In the genomic region with DNA sequence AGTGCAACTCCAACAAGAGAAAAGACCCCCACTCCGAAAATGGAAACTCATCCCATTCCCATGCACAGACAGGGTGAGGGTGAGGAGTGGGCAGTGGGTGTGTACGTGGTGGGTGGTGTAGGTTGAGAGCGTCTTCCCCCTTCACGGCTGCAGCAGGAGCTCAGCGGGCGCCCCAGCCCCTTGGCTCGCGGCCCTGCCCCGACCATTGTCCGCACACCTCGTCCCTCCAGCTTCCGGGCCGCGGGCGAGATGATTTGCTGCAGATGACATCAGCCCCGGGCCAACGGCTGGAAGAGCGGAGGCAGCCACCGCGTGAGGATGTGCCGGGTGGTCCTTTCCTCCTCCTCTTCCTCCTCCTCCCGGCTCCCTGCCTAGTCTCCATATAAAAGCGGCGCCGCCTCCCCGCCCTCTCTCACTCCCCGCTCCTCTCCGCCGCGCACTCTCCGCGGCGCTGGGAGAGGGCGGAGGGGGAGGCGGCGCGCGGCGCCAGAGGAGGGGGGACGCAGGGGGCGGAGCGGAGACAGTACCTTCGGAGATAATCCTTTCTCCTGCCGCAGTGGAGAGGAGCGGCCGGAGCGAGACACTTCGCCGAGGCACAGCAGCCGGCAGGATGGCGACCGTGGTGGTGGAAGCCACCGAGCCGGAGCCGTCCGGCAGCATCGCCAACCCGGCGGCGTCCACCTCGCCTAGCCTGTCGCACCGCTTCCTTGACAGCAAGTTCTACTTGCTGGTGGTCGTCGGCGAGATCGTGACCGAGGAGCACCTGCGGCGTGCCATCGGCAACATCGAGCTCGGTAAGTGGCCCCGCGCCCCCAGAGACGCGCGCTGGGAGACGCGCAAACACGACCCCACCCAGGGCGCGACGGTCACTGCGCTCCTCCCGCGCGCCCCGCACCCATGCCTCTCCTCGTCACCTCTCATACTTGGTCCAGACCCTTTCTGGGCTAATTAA, we compare ENCODE assay signal across 8 cellular contexts. TPM values are rescaled to one million over a fixed set of nuclear protein-coding genes. Genes with fewer than 3 reads are reported as not detected.
DNase-seq lines count a peak whose midpoint lies in the region; ATAC-seq and TF ChIP-seq lines count a peak whose summit lies in the region.

MAP1B (plus strand) TSS at position 554 of the 952 bp plus-strand sequence; CDS start at position 611, 57 bp downstream.

- TF ChIP-seq CTCF in dorsolateral prefrontal cortex (IDR thresholded peaks at IDR 0.05 in 54 of 56, conservative IDR thresholded peaks at IDR 0.05 in 2 of 56; ENCODE audit: low read depth in 1 of 56, partially characterized antibody in 56 of 56) (peak in 7 of 56 donors; percentile 7 to 25 (median 17)), spleen (IDR thresholded peaks at IDR 0.05 in 8 of 11, conservative IDR thresholded peaks at IDR 0.05 in 3 of 11) (no peak)

- H3K27me3 ChIP-seq in dorsolateral prefrontal cortex (no peaks in the 10 kb centered on the region), spleen (replicated peaks in 1 of 7) (peaks cover 0 to 87% (median 24%) of the 10 kb centered on the region in 7 donors)

- H3K4me3 ChIP-seq in dorsolateral prefrontal cortex (peak within 1 kb of the TSS; percentile 68 to 97 (median 86)), spleen (peak within 1 kb of the TSS; percentile 40 to 81 (median 64))

- H3K4me1 ChIP-seq in spleen, result peaks cover 11 to 31% (median 22%) of the 10 kb centered on the region in 6 donors

- intact Hi-C loops in dorsolateral prefrontal cortex (cut with DNase I) (loop anchor here (1.0 to 5.0 kb wide), 4 partner anchors 90 to 325 kb away; no protein-coding TSS in a partner anchor), spleen (cut with DNase I; ENCODE audit: low total_unique reads) (no loop called here)

- H3K36me3 ChIP-seq in spleen, result no peaks in the 10 kb centered on the region

- DNase-seq in DMS153 (lab: John Stamatoyannopoulos, UW), result peak; percentile 54
- DNase-seq in HT1080 (ENCODE audit: low read depth), result peak; percentile 80
- peak; percentile 55 to 86 (median 76) for DNase-seq in dorsolateral prefrontal cortex
- peak; percentile 78 for DNase-seq in kidney tubule cell (ENCODE audit: low spot score)
- peak; percentile 75 for DNase-seq in spleen

- TF ChIP-seq POLR2A in spleen (IDR thresholded peaks at IDR 0.05), result no peak

- peak within 1 kb of the TSS; percentile 46 to 98 (median 92) for H3K27ac ChIP-seq in dorsolateral prefrontal cortex
- peak within 1 kb of the TSS in 3 of 8 donors; percentile 23 to 64 (median 57) for H3K27ac ChIP-seq in spleen

- H3K9me3 ChIP-seq in spleen, result peaks cover 0 to 9% (median 0%) of the 10 kb centered on the region in 8 donors

- no peak for ATAC-seq in GM18867 (IDR thresholded peaks at IDR 0.05; ENCODE audit: unreplicated experiment)
- no peak for ATAC-seq in HG02884 (IDR thresholded peaks at IDR 0.05; ENCODE audit: unreplicated experiment)

- WGBS in spleen, 5 donors, result 3 to 6% (median 4%) methylated on average over 57 to 90 of the region's 90 CpGs

TF ChIP-seq in PFSK-1, 5 proteins besides CTCF, POLR2A, EP300 and RAD21:
- TF ChIP-seq POLR2AphosphoS5 (IDR thresholded peaks at IDR 0.05; ENCODE audit: low read depth, low read length) (peak; percentile 59; the same call in 1 of the 2 replicates), FOXP2 (optimal IDR thresholded peaks at IDR 0.05; ENCODE audit: borderline replicate concordance, extremely low read depth, extremely low read length, insufficient read depth) (peak; percentile 76), TAF1 (IDR thresholded peaks at IDR 0.05; ENCODE audit: borderline replicate concordance, insufficient read depth, low read length) (no peak)
TF ChIP-seq in PFSK-1: peak in this region for 2.

RNA-seq across cellular contexts. Expression of gene MAP1B, which starts in this region (rescaled TPM):
- 52.6 and 75.1 TPM in 2 replicates for total RNA-seq in HT1080 (2014; rRNA removed; shearing (Covaris generic))
- polyA plus RNA-seq in HT1080 (2015; cell fraction: cytosol; rRNA removed), result 24.7 and 34.0 TPM in 2 replicates
- 69.4 and 71.2 TPM in 2 replicates for polyA plus RNA-seq in HT1080 (2015; cell fraction: nucleus; rRNA removed)
- polyA plus RNA-seq in PFSK-1 (2012; ENCODE audit: insufficient read length, low read depth), result 24.5 TPM
- 1,000 to 10,000 TPM in 95 of 120 experiments, 100 to 1,000 TPM in 25; 523 to 1,758 (median 1,258) TPM for total RNA-seq in dorsolateral prefrontal cortex
- 10 to 100 TPM in 5 of 7 donors, 1 to 10 TPM in 2; 5.7 to 17.3 (median 12.5) TPM for total RNA-seq in spleen
- polyA plus RNA-seq in spleen, result under 1 TPM; 0.68 to 0.76 (median 0.70) TPM
